In genomic region chr3:151425640-151426336, GRCh38 we compare ENCODE assay signal across 9 cellular contexts. TPM values are rescaled to one million over a fixed set of nuclear protein-coding genes. Genes with fewer than 3 reads are reported as not detected.
DNase-seq lines count a peak whose midpoint lies in the region; ATAC-seq and TF ChIP-seq lines count a peak whose summit lies in the region.
"Had no signal": no experiment of that assay in that cellular context is flagged by ENCODE, and none has a peak within 500 bp of the region (broad histone marks: within the 10 kb centered on the region; RNA-seq: fewer than 3 reads in every experiment).

No MANE protein-coding gene starts in this region.

- TF ChIP-seq CTCF in GM10266 (IDR thresholded peaks at IDR 0.05; ENCODE audit: control insufficient read depth, insufficient read depth, low read depth, missing control alignments): peak; percentile 15

- peak; percentile 26 for ATAC-seq in GM21786 (IDR thresholded peaks at IDR 0.05; ENCODE audit: unreplicated experiment)

- DNase-seq in GM10266 (ENCODE audit: extremely low spot score) (no peak), M059J (ENCODE audit: low read depth) (peak; percentile 46), germinal center (ENCODE audit: low spot score) (peak; percentile 16), NCI-H748 (lab: John Stamatoyannopoulos, UW; ENCODE audit: unreplicated experiment) (no peak), NCI-H510A treated with DMSO at 0.1 percent for 48 hours (lab: John Stamatoyannopoulos, UW) (no peak), NCI-H774 (lab: John Stamatoyannopoulos, UW) (no peak), LoVo (ENCODE audit: low spot score) (no peak)

RNA-seq across cellular contexts. Expression of gene IGSF10, which starts 35.1 kb away (rescaled TPM):
- total RNA-seq in M059J (2014; rRNA removed; shearing (Covaris generic)): 4.3 and 5.1 TPM in 2 replicates

RNA-seq across cellular contexts. Expression of gene P2RY12, which starts 41.2 kb away (rescaled TPM):
- not detected in 2 replicates for total RNA-seq in M059J (2014; rRNA removed; shearing (Covaris generic))
- total RNA-seq: LHCN-M2 had no signal

Comparison
In these comparisons a context has a peak if more than half of its experiments do, and no peak if none do; other contexts are left out.
1. DNase-seq: peak in M059J (single experiment) and germinal center (single experiment); none in GM10266 (single experiment), NCI-H748 (single experiment), NCI-H510A treated with DMSO at 0.1 percent for 48 hours (single experiment), NCI-H774 (single experiment) and LoVo (single experiment).